23 cellular contexts compared by ENCODE assay signal in the genomic region with DNA sequence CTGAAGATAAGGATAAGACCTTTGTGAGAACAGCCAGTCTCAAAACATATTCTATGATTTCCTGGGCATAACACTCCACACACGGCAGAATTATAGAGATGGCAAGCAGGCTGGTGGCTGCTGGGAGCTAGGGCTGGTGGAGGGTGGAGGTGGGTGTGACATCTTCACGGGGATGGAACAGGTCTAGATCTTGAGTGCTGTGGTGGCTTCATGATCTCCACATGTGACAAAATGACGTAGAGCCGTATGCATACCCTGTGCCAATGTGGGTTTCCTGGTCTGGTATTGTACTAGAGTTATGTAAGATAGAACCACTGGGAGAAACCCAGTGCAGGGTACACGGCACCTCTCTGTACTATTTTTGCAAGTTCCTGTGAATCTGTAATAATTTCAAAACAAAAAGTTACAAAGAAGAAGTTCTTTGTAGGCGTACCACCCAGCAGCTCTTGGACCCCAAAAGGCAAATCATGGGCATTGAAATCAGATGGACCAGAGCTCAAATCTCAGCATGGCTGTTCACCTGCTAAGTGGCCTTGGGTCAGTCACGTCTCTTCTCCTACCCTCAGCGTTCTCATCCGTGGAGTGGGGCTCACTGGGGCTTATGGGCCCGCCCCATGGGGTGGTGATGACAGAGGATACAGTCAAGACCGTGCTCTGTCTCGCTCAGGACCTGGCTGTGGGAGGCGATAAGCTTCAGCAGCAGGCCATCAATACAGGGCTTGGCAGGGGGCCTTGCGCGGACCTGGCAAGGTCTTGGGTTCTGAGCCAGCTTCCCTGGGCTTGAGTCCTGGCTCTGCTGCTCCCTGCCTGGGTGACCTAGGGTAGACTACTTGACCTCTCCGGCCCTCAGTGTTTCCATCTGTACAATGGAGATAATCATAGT.
DNase-seq lines count a peak whose midpoint lies in the region; ATAC-seq, FAIRE-seq and TF ChIP-seq lines count a peak whose summit lies in the region.
"Had no signal": no experiment of that assay in that cellular context is flagged by ENCODE, and none has a peak within 500 bp of the region (broad histone marks: within the 10 kb centered on the region; RNA-seq: fewer than 3 reads in every experiment).

No MANE protein-coding gene starts in this region.

- no peaks in the 10 kb centered on the region for H3K79me1 ChIP-seq in H1 (ENCODE audit: low read depth, low read length)

- H3K4me3 ChIP-seq in H1 (ENCODE audit: extremely low read depth in 1 of 4, insufficient read depth in 2 of 4, low read depth in 3 of 4, low read length in 4 of 4) = no peak overlapping the region
- no peak overlapping the region for H3K4me3 ChIP-seq in uterus
- no peak overlapping the region for H3K4me3 ChIP-seq in MM.1S (ENCODE audit: low read length)
- H3K4me3 ChIP-seq: colonic mucosa, mucosa of descending colon, SJSA1 had no signal

- no peak overlapping the region for H3K27ac ChIP-seq in H1 (ENCODE audit: low read depth, low read length)
- no peak overlapping the region for H3K27ac ChIP-seq in uterus
- H3K27ac ChIP-seq in MM.1S (ENCODE audit: low read length) = no peak overlapping the region
- H3K27ac ChIP-seq: C4-2B, colonic mucosa, epithelial cell of prostate, foreskin keratinocyte, SJSA1 had no signal

- no peak overlapping the region for H3K18ac ChIP-seq in H1 (ENCODE audit: extremely low read depth, low read length)

- H3K27me3 Mint-ChIP-seq in activated T-cell treated with anti-CD3 and anti-CD28 coated beads, Interleukin-2, amount 50 U/mL, for 24 hours = peaks cover 68% of the 10 kb centered on the region
- H3K27me3 Mint-ChIP-seq in activated T-cell treated with anti-CD3 and anti-CD28 coated beads, Interleukin-2, amount 50 U/mL, for 72 hours (ENCODE audit: low read depth) = peaks cover 27% of the 10 kb centered on the region
- H3K27me3 Mint-ChIP-seq in osteocyte (ENCODE audit: unreplicated experiment) = peaks cover 52% of the 10 kb centered on the region

- no peak overlapping the region for H2BK5ac ChIP-seq in H1 (ENCODE audit: low read depth, low read length)

- H4K20me1 ChIP-seq in H1 (replicated peaks in 1 of 2; ENCODE audit: control insufficient read depth in 1 of 2, insufficient read depth in 2 of 2, low read length in 2 of 2) = no peaks in the 10 kb centered on the region
- H4K20me1 ChIP-seq in MM.1S (ENCODE audit: insufficient read depth, low read length) = no peaks in the 10 kb centered on the region

- TF ChIP-seq CTCF in H1 (IDR thresholded peaks at IDR 0.05; ENCODE audit: control extremely low read depth in 1 of 3, insufficient read depth in 1 of 3, low read depth in 1 of 3, low read length in 3 of 3) (no peak), osteocyte (IDR thresholded peaks at IDR 0.05) (no peak), uterus (IDR thresholded peaks at IDR 0.05) (no peak), MM.1S (IDR thresholded peaks at IDR 0.05; ENCODE audit: low read length) (no peak)

- H3K27me3 ChIP-seq in H1 (replicated peaks in 1 of 4; ENCODE audit: control insufficient read depth in 3 of 4, extremely low read depth in 1 of 4, insufficient read depth in 3 of 4, low read length in 3 of 4) (peaks cover 0 to 11% (median 4%) of the 10 kb centered on the region in 4 experiments; a peak in 5 of 7 replicates), uterus (no peaks in the 10 kb centered on the region), MM.1S (replicated peaks; ENCODE audit: insufficient read depth, low read length) (peaks cover 97% of the 10 kb centered on the region)

- no peaks in the 10 kb centered on the region for H3K36me3 Mint-ChIP-seq in activated T-cell treated with anti-CD3 and anti-CD28 coated beads, Interleukin-2, amount 50 U/mL, for 24 hours (ENCODE audit: low read depth)
- H3K36me3 Mint-ChIP-seq in activated T-cell treated with anti-CD3 and anti-CD28 coated beads, Interleukin-2, amount 50 U/mL, for 72 hours (ENCODE audit: insufficient read depth in 2 of 2) = no peaks in the 10 kb centered on the region
- no peaks in the 10 kb centered on the region for H3K36me3 Mint-ChIP-seq in osteocyte (ENCODE audit: unreplicated experiment)

- H4K5ac ChIP-seq in H1 (ENCODE audit: insufficient read length, low read depth, low read length) = no peak overlapping the region

- no peaks in the 10 kb centered on the region for H3K23me2 ChIP-seq in H1 (ENCODE audit: low read depth, low read length)

- FAIRE-seq in H1 (lab: Jason Lieb, UNC) = no peak
- FAIRE-seq: A204.1, astrocyte had no signal

- POLR2A ChIA-PET in H1 (lab: Charles Lee; ENCODE audit: partially characterized antibody) = interaction anchor here (0.6 to 1.3 kb wide), 4 partner anchors 9 to 65 kb away, joined by 3 to 4 read pairs (median 3); no protein-coding TSS in a partner anchor

- H3K4me1 Mint-ChIP-seq in activated T-cell treated with anti-CD3 and anti-CD28 coated beads, Interleukin-2, amount 50 U/mL, for 24 hours (ENCODE audit: low read depth) = peaks cover 12% of the 10 kb centered on the region
- H3K4me1 Mint-ChIP-seq in activated T-cell treated with anti-CD3 and anti-CD28 coated beads, Interleukin-2, amount 50 U/mL, for 72 hours (ENCODE audit: low read depth) = peaks cover 7% of the 10 kb centered on the region
- no peaks in the 10 kb centered on the region for H3K4me1 Mint-ChIP-seq in osteocyte (ENCODE audit: unreplicated experiment)

- no peak overlapping the region for H3K23ac ChIP-seq in H1 (ENCODE audit: insufficient read length)

- H2BK15ac ChIP-seq in H1 (ENCODE audit: low read length) = 0 out of 2 replicates have a peak overlapping the region, but pooled peaks have one; percentile 3

- no peak for TF ChIP-seq EP300 in H1 (IDR thresholded peaks at IDR 0.05; ENCODE audit: borderline replicate concordance in 1 of 2, low read depth in 2 of 2, low read length in 2 of 2)

- no peak overlapping the region for H2AK5ac ChIP-seq in H1 (ENCODE audit: low read depth, low read length)

- 88% methylated on average over 16 of the region's 16 CpGs; no CpG with 5 or more reads in 1 of the 2 experiments for WGBS in H1 (ENCODE audit: extremely low coverage in 1 of 2, insufficient coverage in 1 of 2, insufficient read length in 1 of 2, insufficient replicate concordance in 2 of 2, low coverage in 1 of 2, low lambda C conversion rate in 2 of 2, missing lambda C conversion rate in 1 of 2), 2 experiments

- intact Hi-C loops in uterus (cut with DNase I; ENCODE audit: low total_unique reads) = no loop called here

- no peak overlapping the region for H3K4me3 Mint-ChIP-seq in activated T-cell treated with anti-CD3 and anti-CD28 coated beads, Interleukin-2, amount 50 U/mL, for 24 hours
- H3K4me3 Mint-ChIP-seq in activated T-cell treated with anti-CD3 and anti-CD28 coated beads, Interleukin-2, amount 50 U/mL, for 72 hours = no peak overlapping the region
- H3K4me3 Mint-ChIP-seq in osteocyte (ENCODE audit: unreplicated experiment) = no peak overlapping the region
- H3K4me3 Mint-ChIP-seq: T-helper 2 cell treated with Interferon-gamma antibody and Interleukin-4, amounts not matched to agents 5 μg/mL and 100 μg/mL, for 36 hours had no signal

- H3K9ac ChIP-seq in H1 (replicated peaks in 1 of 4; ENCODE audit: extremely low read depth in 1 of 4, low read depth in 3 of 4, low read length in 3 of 4) (no peak overlapping the region), MM.1S (ENCODE audit: low read length) (no peak overlapping the region)

- CTCF ChIA-PET in H1 (lab: Charles Lee; ENCODE audit: partially characterized antibody) = interaction anchor here (0.6 to 9.4 kb wide), 8 partner anchors 10 to 77 kb away, joined by 3 to 56 read pairs (median 4); no protein-coding TSS in a partner anchor

- no peak overlapping the region for H3K27ac Mint-ChIP-seq in activated T-cell treated with anti-CD3 and anti-CD28 coated beads, Interleukin-2, amount 50 U/mL, for 24 hours
- no peak overlapping the region for H3K27ac Mint-ChIP-seq in activated T-cell treated with anti-CD3 and anti-CD28 coated beads, Interleukin-2, amount 50 U/mL, for 72 hours
- no peak overlapping the region for H3K27ac Mint-ChIP-seq in osteocyte (ENCODE audit: unreplicated experiment)
- H3K27ac Mint-ChIP-seq: T-helper 2 cell treated with Interferon-gamma antibody and Interleukin-4, amounts not matched to agents 5 μg/mL and 100 μg/mL, for 36 hours had no signal

- TF ChIP-seq POLR2A in H1 (IDR thresholded peaks at IDR 0.05; ENCODE audit: control extremely low read depth in 1 of 2, low read depth in 2 of 2, low read length in 2 of 2) (no peak), uterus (IDR thresholded peaks at IDR 0.05) (no peak)

- H3K4ac ChIP-seq in H1 (replicated peaks; ENCODE audit: insufficient read length, low read depth, low read length) = no peak overlapping the region

- H2BK20ac ChIP-seq in H1 (ENCODE audit: low read length) = no peak overlapping the region

- H3K14ac ChIP-seq in H1 (ENCODE audit: insufficient read length) = no peak overlapping the region

- H3K4me2 ChIP-seq in H1 (ENCODE audit: insufficient read depth in 1 of 2, low read depth in 2 of 2, low read length in 2 of 2) (no peak overlapping the region), MM.1S (ENCODE audit: low read depth, low read length) (no peak overlapping the region)

- H3K4me1 ChIP-seq in H1 (replicated peaks in 1 of 4; ENCODE audit: control insufficient read depth in 3 of 4, insufficient read depth in 4 of 4, low read length in 3 of 4) (peaks cover 0 to 20% (median 9%) of the 10 kb centered on the region in 4 experiments; a peak in 6 of 7 replicates), uterus (no peaks in the 10 kb centered on the region), MM.1S (ENCODE audit: low read length) (no peaks in the 10 kb centered on the region)
- H3K4me1 ChIP-seq: colonic mucosa, foreskin keratinocyte, SJSA1 had no signal

- H4K91ac ChIP-seq in H1 (replicated peaks; ENCODE audit: insufficient read length, low read length) = no peak overlapping the region

- H2BK12ac ChIP-seq in H1 (ENCODE audit: low read depth, low read length) = no peak overlapping the region; the same call in 1 of the 2 replicates

- no peak overlapping the region for H4K8ac ChIP-seq in H1 (ENCODE audit: extremely low read depth, insufficient read depth, low read length)

- H3K79me2 ChIP-seq in H1 (ENCODE audit: control insufficient read depth in 1 of 2, insufficient read depth in 2 of 2, low read length in 2 of 2) (no peaks in the 10 kb centered on the region), MM.1S (ENCODE audit: low read length) (no peaks in the 10 kb centered on the region)

- ATAC-seq in activated T-cell treated with anti-CD3 and anti-CD28 coated beads, Interleukin-2, amount 50 U/mL, for 72 hours (replicated peaks in 1 of 2) = no peak
- ATAC-seq in HG03108 (IDR thresholded peaks at IDR 0.05; ENCODE audit: unreplicated experiment) = no peak
- ATAC-seq: foreskin keratinocyte, left cardiac atrium, mucosa of descending colon, PC-3 had no signal

- H3K9me3 Mint-ChIP-seq in activated T-cell treated with anti-CD3 and anti-CD28 coated beads, Interleukin-2, amount 50 U/mL, for 24 hours = no peaks in the 10 kb centered on the region
- H3K9me3 Mint-ChIP-seq in activated T-cell treated with anti-CD3 and anti-CD28 coated beads, Interleukin-2, amount 50 U/mL, for 72 hours = no peaks in the 10 kb centered on the region
- no peaks in the 10 kb centered on the region for H3K9me3 Mint-ChIP-seq in osteocyte (ENCODE audit: unreplicated experiment)
- H3K9me3 Mint-ChIP-seq: T-helper 2 cell treated with Interferon-gamma antibody and Interleukin-4, amounts not matched to agents 5 μg/mL and 100 μg/mL, for 36 hours had no signal

- no peak for TF ChIP-seq RAD21 in H1 (IDR thresholded peaks at IDR 0.05 in 1 of 2, conservative IDR thresholded peaks at IDR 0.05 in 1 of 2; ENCODE audit: low read depth in 2 of 2, low read length in 2 of 2)

- no peak overlapping the region for H3K56ac ChIP-seq in H1 (replicated peaks; ENCODE audit: insufficient read length, low read depth, low read length)

- no peak overlapping the region for H2BK120ac ChIP-seq in H1 (replicated peaks; ENCODE audit: low read depth, low read length)

- DNase-seq in activated T-cell treated with anti-CD3 and anti-CD28 coated beads, Interleukin-2, amount 50 U/mL, for 24 hours = peak; percentile 14
- no peak for DNase-seq in activated T-cell treated with anti-CD3 and anti-CD28 coated beads, Interleukin-2, amount 50 U/mL, for 72 hours
- DNase-seq in H1 (ENCODE audit: low read depth in 1 of 2, low spot score in 2 of 2) (no peak), osteocyte (ENCODE audit: extremely low spot score, unreplicated experiment) (peak; percentile 59), uterus (peak; percentile 5 to 9), MM.1S (no peak)
- DNase-seq in stimulated activated CD4-positive, alpha-beta T cell treated with anti-CD3 and anti-CD28 coated beads, Interleukin-2, amount 100 ng/mL, for 48 hours = no peak
- DNase-seq: activated naive CD4-positive, alpha-beta T cell treated with anti-CD3 and anti-CD28 coated beads, Interleukin-2, amount 50 U/mL, for 16 hours; colonic mucosa; foreskin keratinocyte; KBM-7; left cardiac atrium; NCI-H1092 treated with DMSO at 0.1 percent for 48 hours; NCI-H2171; PC-3 had no signal

- H3K36me3 ChIP-seq in H1 (ENCODE audit: control insufficient read depth in 2 of 4, insufficient read depth in 4 of 4, low read length in 3 of 4) = no peaks in the 10 kb centered on the region; a peak in 1 of 8 replicates
- no peaks in the 10 kb centered on the region for H3K36me3 ChIP-seq in uterus
- no peaks in the 10 kb centered on the region for H3K36me3 ChIP-seq in MM.1S (replicated peaks; ENCODE audit: insufficient read depth, low read length)
- H3K36me3 ChIP-seq: colonic mucosa, SJSA1 had no signal

- H3K9me3 ChIP-seq in H1 (ENCODE audit: insufficient read depth in 2 of 2, low read depth in 1 of 2, low read length in 1 of 2) = no peaks in the 10 kb centered on the region
- no peaks in the 10 kb centered on the region for H3K9me3 ChIP-seq in uterus
- no peaks in the 10 kb centered on the region for H3K9me3 ChIP-seq in MM.1S (replicated peaks; ENCODE audit: insufficient read depth, low read length)
- H3K9me3 ChIP-seq: colonic mucosa, mucosa of descending colon, SJSA1 had no signal

- H3K9me2 ChIP-seq in MM.1S (replicated peaks; ENCODE audit: insufficient read depth, low read length) = no peaks in the 10 kb centered on the region

- H3F3A ChIP-seq in MM.1S (ENCODE audit: insufficient read depth, low read length) = no peaks in the 10 kb centered on the region

- H2AFZ ChIP-seq in H1 (ENCODE audit: low read length) (no peak overlapping the region), MM.1S (ENCODE audit: low read length) (no peak overlapping the region)

Comparison
In these comparisons a context has a peak if more than half of its experiments do, and no peak if none do; other contexts are left out.
1. DNase-seq: peak in activated T-cell treated with anti-CD3 and anti-CD28 coated beads, Interleukin-2, amount 50 U/mL, for 24 hours (single experiment), osteocyte (single experiment) and uterus (2 of 2); none in activated T-cell treated with anti-CD3 and anti-CD28 coated beads, Interleukin-2, amount 50 U/mL, for 72 hours (0 of 2), H1 (0 of 2), MM.1S (single experiment) and stimulated activated CD4-positive, alpha-beta T cell treated with anti-CD3 and anti-CD28 coated beads, Interleukin-2, amount 100 ng/mL, for 48 hours (0 of 2).